Comparison of ENCODE assay signal across 7 cellular contexts in genomic region chr7:45257284-45257683, GRCh38.
"Had no signal": no experiment of that assay in that cellular context is flagged by ENCODE, and none has a peak within 500 bp of the region (broad histone marks: within the 10 kb centered on the region; RNA-seq: fewer than 3 reads in every experiment).

No MANE protein-coding gene starts in this region.

- FAIRE-seq: H1, H54, HTR-8/SVneo had no signal

- H3K27ac Mint-ChIP-seq: GM23338, H9, IgD-negative memory B cell had no signal

- ATAC-seq: GM23338 had no signal

- H3K4me2 ChIP-seq: GM23338 had no signal

- H2AFZ ChIP-seq: GM23338 had no signal

- DNase-seq: H9, HCEC 1CT had no signal

- H3K36me3 Mint-ChIP-seq: IgD-negative memory B cell had no signal

- H3K4me3 Mint-ChIP-seq: GM23338, H9 had no signal

- H3K4me3 ChIP-seq: GM23338 had no signal
